Comparison of ENCODE assay signal across 14 cellular contexts in genomic region chr18:26978812-26979341, GRCh38.
DNase-seq lines count a peak whose midpoint lies in the region; ATAC-seq, FAIRE-seq and TF ChIP-seq lines count a peak whose summit lies in the region.
"Had no signal": no experiment of that assay in that cellular context is flagged by ENCODE, and none has a peak within 500 bp of the region (broad histone marks: within the 10 kb centered on the region; RNA-seq: fewer than 3 reads in every experiment).

No MANE protein-coding gene starts in this region.

- H3K27ac ChIP-seq in OCI-LY7 (ENCODE audit: low read depth, low read length, poor library complexity, severe bottlenecking) = peak overlapping the region; percentile 76
- no peak overlapping the region for H3K27ac ChIP-seq in vagina
- H3K27ac ChIP-seq: body of pancreas, esophagus squamous epithelium, upper lobe of right lung had no signal

- no peaks in the 10 kb centered on the region for H3K79me2 ChIP-seq in OCI-LY7 (ENCODE audit: insufficient read depth, low read depth, low read length)

- H3K4me2 ChIP-seq in OCI-LY7 (ENCODE audit: low read length) = peak overlapping the region; percentile 66

- H3K9me3 ChIP-seq in OCI-LY7 (ENCODE audit: low read length) (no peaks in the 10 kb centered on the region), vagina (no peaks in the 10 kb centered on the region)
- H3K9me3 ChIP-seq: body of pancreas, esophagus squamous epithelium, upper lobe of right lung had no signal

- peak; percentile 12 for DNase-seq in GM18507 (ENCODE audit: extremely low spot score, insufficient read length, low read depth)
- peak; percentile 77 for DNase-seq in OCI-LY7 (ENCODE audit: low spot score)
- DNase-seq in NCI-H1092 treated with DMSO at 0.1 percent for 48 hours (lab: John Stamatoyannopoulos, UW) = no peak
- DNase-seq in NCI-H2081 (lab: John Stamatoyannopoulos, UW) = no peak
- no peak for DNase-seq in stimulated activated CD4-positive, alpha-beta T cell treated with anti-CD3 and anti-CD28 coated beads, Interleukin-2, amount 100 ng/mL, for 48 hours
- DNase-seq in vagina (ENCODE audit: extremely low spot score in 2 of 2) = no peak
- DNase-seq: body of pancreas; esophagus squamous epithelium; stimulated activated CD4-positive, alpha-beta T cell treated with anti-CD3 and anti-CD28 coated beads, Interleukin-4, amount 100 ng/mL, for 1 hour; upper lobe of right lung had no signal

- no peaks in the 10 kb centered on the region for H4K20me1 ChIP-seq in OCI-LY7 (ENCODE audit: insufficient read depth, low read length)

- POLR2A ChIA-PET in OCI-LY7 (lab: Charles Lee) = interaction anchor here (0.7 to 1.4 kb wide), 5 partner anchors 13 to 301 kb away, joined by 3 to 6 read pairs (median 3); no protein-coding TSS in a partner anchor

- no peaks in the 10 kb centered on the region for H3K27me3 ChIP-seq in vagina
- H3K27me3 ChIP-seq: body of pancreas, esophagus squamous epithelium, upper lobe of right lung had no signal

- peak; percentile 92 for FAIRE-seq in GM18507 (lab: Jason Lieb, UNC)
- FAIRE-seq: keratinocyte had no signal

- peak overlapping the region; percentile 88 for H2AFZ ChIP-seq in OCI-LY7 (ENCODE audit: low read length)

- TF ChIP-seq CTCF in OCI-LY7 (conservative IDR thresholded peaks at IDR 0.05; ENCODE audit: low read length) = no peak
- no peak for TF ChIP-seq CTCF in vagina (IDR thresholded peaks at IDR 0.05)

- H3K36me3 ChIP-seq in OCI-LY7 (ENCODE audit: insufficient read depth, low read length) = no peaks in the 10 kb centered on the region
- H3K36me3 ChIP-seq in vagina = no peaks in the 10 kb centered on the region
- H3K36me3 ChIP-seq: esophagus squamous epithelium, upper lobe of right lung had no signal

- peaks cover 37% of the 10 kb centered on the region for H3K4me1 ChIP-seq in OCI-LY7 (ENCODE audit: insufficient read depth, low read length, poor library complexity, severe bottlenecking)
- no peaks in the 10 kb centered on the region for H3K4me1 ChIP-seq in vagina
- H3K4me1 ChIP-seq: body of pancreas, esophagus squamous epithelium, upper lobe of right lung had no signal

- BruUV-seq in OCI-LY7 (replicated peaks; lab: Mats Ljungman, UMichigan) = no TSS peak

- no peaks in the 10 kb centered on the region for H3K9me2 ChIP-seq in OCI-LY7 (ENCODE audit: insufficient read depth, low read length)

- ATAC-seq in GM21367 (IDR thresholded peaks at IDR 0.05; ENCODE audit: unreplicated experiment) (peak; percentile 98), HG03060 (IDR thresholded peaks at IDR 0.05; ENCODE audit: low read depth, unreplicated experiment) (peak; percentile 97)
- ATAC-seq: body of pancreas, HCT116, upper lobe of right lung had no signal

- H3K4me3 ChIP-seq in OCI-LY7 (ENCODE audit: low read depth, low read length, poor library complexity, severe bottlenecking) (peak overlapping the region; percentile 47), vagina (no peak overlapping the region)
- H3K4me3 ChIP-seq: body of pancreas, esophagus squamous epithelium, upper lobe of right lung had no signal

- intact Hi-C loops in OCI-LY7 (cut with micrococcal nuclease; ENCODE audit: unreplicated experiment) (loop anchor here (10.0 kb wide), 1 partner anchor 434 kb away; the partner anchor contains the start of gene KCTD1), vagina (cut with DNase I) (no loop called here)

- no peak for TF ChIP-seq POLR2A in vagina (IDR thresholded peaks at IDR 0.05)

- CTCF ChIA-PET in OCI-LY7 (lab: Charles Lee; ENCODE audit: unreplicated experiment) = no interaction called here

Comparison
In these comparisons a context has a peak if more than half of its experiments do, and no peak if none do; other contexts are left out.
1. DNase-seq: peak in GM18507 (single experiment) and OCI-LY7 (single experiment); none in NCI-H1092 treated with DMSO at 0.1 percent for 48 hours (single experiment), NCI-H2081 (0 of 2), stimulated activated CD4-positive, alpha-beta T cell treated with anti-CD3 and anti-CD28 coated beads, Interleukin-2, amount 100 ng/mL, for 48 hours (0 of 2) and vagina (0 of 2).